ENCODE assay signal across 8 cellular contexts in genomic region chr14:73887704-73888459, GRCh38. TPM values are rescaled to one million over a fixed set of nuclear protein-coding genes. Genes with fewer than 3 reads are reported as not detected.
DNase-seq lines count a peak whose midpoint lies in the region; ATAC-seq and TF ChIP-seq lines count a peak whose summit lies in the region.

No MANE protein-coding gene starts in this region.

- peaks cover 0 to 29% of the 10 kb centered on the region in 2 experiments; a peak in 2 of 4 replicates for H3K79me1 ChIP-seq in IMR-90 (ENCODE audit: low read depth in 1 of 2, low read length in 2 of 2)

- no peak overlapping the region for H2BK15ac ChIP-seq in IMR-90 (ENCODE audit: low read depth, low read length)

- no peak overlapping the region for H2BK20ac ChIP-seq in IMR-90 (ENCODE audit: low read depth, low read length)

- dilution Hi-C loops in IMR-90 (cut with HindIII; ENCODE audit: low sequenced_read_pairs, unreplicated experiment), result no loop called here

- no peak overlapping the region for H2AK9ac ChIP-seq in IMR-90 (replicated peaks; ENCODE audit: low read depth, low read length, poor library complexity)

- peaks cover 35% of the 10 kb centered on the region for H4K20me1 ChIP-seq in IMR-90 (ENCODE audit: insufficient read depth, low read length)

- H3K23ac ChIP-seq in IMR-90 (ENCODE audit: low read depth, low read length), result 0 out of 2 replicates have a peak overlapping the region, but pooled peaks have one; percentile 60

- H3K9me1 ChIP-seq in IMR-90 (ENCODE audit: insufficient read depth, low read length), result no peaks in the 10 kb centered on the region; the same call in none of the 2 replicates

- H3K4me1 ChIP-seq in IMR-90 (ENCODE audit: control insufficient read depth, insufficient read depth, low read length) (peaks cover 2% of the 10 kb centered on the region; the same call in 1 of the 2 replicates), breast epithelium (peaks cover 0 to 7% of the 10 kb centered on the region in 2 donors), muscle layer of colon (ENCODE audit: insufficient read depth, low read length) (peaks cover 30% of the 10 kb centered on the region)

- no peak overlapping the region for H4K5ac ChIP-seq in IMR-90 (ENCODE audit: low read depth, low read length)

- no peak for TF ChIP-seq CTCF in AG09309 (IDR thresholded peaks at IDR 0.05; ENCODE audit: control insufficient read depth, insufficient read depth, low read depth, low read length, missing control alignments)
- TF ChIP-seq CTCF in IMR-90 (conservative IDR thresholded peaks at IDR 0.05; ENCODE audit: low read depth, low read length), result no peak
- TF ChIP-seq CTCF in breast epithelium (IDR thresholded peaks at IDR 0.05), result no peak

- TF ChIP-seq POLR2A in IMR-90 (IDR thresholded peaks at IDR 0.05; ENCODE audit: low read depth, low read length), result no peak
- no peak for TF ChIP-seq POLR2A in breast epithelium (IDR thresholded peaks at IDR 0.05)

- H3K36me3 ChIP-seq in IMR-90 (ENCODE audit: control insufficient read depth, insufficient read depth, low read length), result no peaks in the 10 kb centered on the region; the same call in 1 of the 2 replicates
- H3K36me3 ChIP-seq in breast epithelium, result no peaks in the 10 kb centered on the region
- H3K36me3 ChIP-seq in muscle layer of colon (ENCODE audit: insufficient read depth, low read length), result no peaks in the 10 kb centered on the region

- H4K8ac ChIP-seq in IMR-90 (ENCODE audit: low read depth in 2 of 2, low read length in 2 of 2), result no peak overlapping the region

- 47% methylated on average over 5 of the region's 7 CpGs; no CpG with 5 or more reads in 1 of the 2 experiments for WGBS in IMR-90 (ENCODE audit: extremely low coverage in 2 of 2, insufficient read length in 1 of 2), 2 experiments

- H2BK120ac ChIP-seq in IMR-90 (ENCODE audit: low read depth, low read length), result no peak overlapping the region

- H3K56ac ChIP-seq in IMR-90 (ENCODE audit: extremely low read depth, insufficient read depth, low read length), result no peak overlapping the region

- no peak for TF ChIP-seq RAD21 in IMR-90 (IDR thresholded peaks at IDR 0.05; ENCODE audit: low read length)

- intact Hi-C loops in IMR-90 (cut with micrococcal nuclease) (loop anchor here (2.0 kb wide), 1 partner anchor 101 kb away; no protein-coding TSS in a partner anchor), breast epithelium (cut with DNase I; ENCODE audit: low total_unique reads) (no loop called here)

- H3K4me2 ChIP-seq in IMR-90 (ENCODE audit: low read depth, low read length), result peak overlapping the region; percentile 91

- TSS peak; percentile 37 for BruUV-seq in IMR-90 (replicated peaks; lab: Mats Ljungman, UMichigan)

- H2BK5ac ChIP-seq in IMR-90 (ENCODE audit: low read depth, low read length, poor library complexity, severe bottlenecking), result peak overlapping the region; percentile 19

- H3K4ac ChIP-seq in IMR-90 (ENCODE audit: low read depth, low read length), result no peak overlapping the region

- no peak overlapping the region for H4K91ac ChIP-seq in IMR-90 (ENCODE audit: insufficient read depth, low read depth, low read length)

- peak overlapping the region; percentile 77 for H3K4me3 ChIP-seq in AG09309 (ENCODE audit: control insufficient read depth, low read depth, low read length)
- H3K4me3 ChIP-seq in IMR-90 (ENCODE audit: insufficient read depth, low read depth, low read length), result peak overlapping the region; percentile 56; the same call in 1 of the 2 replicates
- peak overlapping the region; percentile 77 to 90 (median 89) for H3K4me3 ChIP-seq in breast epithelium
- peak overlapping the region; percentile 66 to 95 for H3K4me3 ChIP-seq in muscle layer of colon (ENCODE audit: low read depth in 1 of 2, low read length in 2 of 2)

- no peak for DNase-seq in AG09309 (ENCODE audit: low read depth)
- no peak for DNase-seq in IMR-90
- DNase-seq in breast epithelium (ENCODE audit: low spot score in 2 of 2), result no peak
- no peak for DNase-seq in middle frontal gyrus (ENCODE audit: extremely low spot score, low spot score)

- no peak overlapping the region for H2AFZ ChIP-seq in IMR-90 (replicated peaks; ENCODE audit: low read length, poor library complexity)

- in situ Hi-C loops in IMR-90 (cut with MboI; ENCODE audit: low sequenced_read_pairs), result no loop called here

- ATAC-seq in IMR-90 (ENCODE audit: low read depth), result no peak
- ATAC-seq in GM18502 (IDR thresholded peaks at IDR 0.05; ENCODE audit: poor library complexity, unreplicated experiment), result no peak
- ATAC-seq in GM19324 (IDR thresholded peaks at IDR 0.05; ENCODE audit: low FRiP score, unreplicated experiment), result no peak
- ATAC-seq in GM18861 (IDR thresholded peaks at IDR 0.05; ENCODE audit: unreplicated experiment), result no peak

- H3K9ac ChIP-seq in IMR-90 (ENCODE audit: low read depth, low read length) (peak overlapping the region; percentile 90; the same call in 1 of the 2 replicates), muscle layer of colon (ENCODE audit: low read length) (peak overlapping the region; percentile 98)

- no peak overlapping the region for H3K18ac ChIP-seq in IMR-90 (ENCODE audit: low read depth, low read length)

- POLR2A ChIA-PET in IMR-90 (lab: Charles Lee; ENCODE audit: unreplicated experiment), result interaction anchor here (1.0 kb wide), 1 partner anchor 15 kb away, joined by 5 read pairs; no protein-coding TSS in a partner anchor

- H2AK5ac ChIP-seq in IMR-90 (ENCODE audit: low read depth, low read length), result no peak overlapping the region

- CTCF ChIA-PET in IMR-90 (lab: Yijun Ruan, JAX), result interaction anchor here (0.6 kb wide), 1 partner anchor 410 kb away, joined by 3 read pairs; no protein-coding TSS in a partner anchor

- H3K27me3 ChIP-seq in IMR-90 (ENCODE audit: control insufficient read depth, insufficient read depth, low read length) (no peaks in the 10 kb centered on the region), breast epithelium (no peaks in the 10 kb centered on the region), muscle layer of colon (ENCODE audit: control insufficient read depth in 1 of 2, insufficient read depth in 2 of 2, low read length in 2 of 2) (no peaks in the 10 kb centered on the region)

- H3K9me3 ChIP-seq in IMR-90 (ENCODE audit: control insufficient read depth, insufficient read depth, low read length), result no peaks in the 10 kb centered on the region
- H3K9me3 ChIP-seq in breast epithelium, result no peaks in the 10 kb centered on the region
- no peaks in the 10 kb centered on the region for H3K9me3 ChIP-seq in muscle layer of colon (ENCODE audit: low read length)

- no peak overlapping the region for H3K14ac ChIP-seq in IMR-90 (replicated peaks; ENCODE audit: low read depth, low read length)

- H3K27ac ChIP-seq in IMR-90 (ENCODE audit: insufficient read depth, low read length), result no peak overlapping the region
- peak overlapping the region; percentile 97 to 98 for H3K27ac ChIP-seq in breast epithelium
- peak overlapping the region; percentile 83 for H3K27ac ChIP-seq in muscle layer of colon (ENCODE audit: low read depth, low read length)

TF ChIP-seq in IMR-90, 13 proteins besides CTCF, POLR2A, EP300 and RAD21:
- TF ChIP-seq USF2 (IDR thresholded peaks at IDR 0.05; ENCODE audit: low read depth, low read length), result no peak
- TF ChIP-seq NFE2L2 (IDR thresholded peaks at IDR 0.05; ENCODE audit: low read depth, low read length), result no peak
- TF ChIP-seq SMC3 (IDR thresholded peaks at IDR 0.05; ENCODE audit: low read depth, low read length), result no peak
- TF ChIP-seq MXI1 (IDR thresholded peaks at IDR 0.05; ENCODE audit: borderline replicate concordance, low read depth, low read length), result no peak
- no peak for TF ChIP-seq ELK1 (IDR thresholded peaks at IDR 0.05; ENCODE audit: borderline replicate concordance, low read depth, low read length)
- no peak for TF ChIP-seq BHLHE40 (IDR thresholded peaks at IDR 0.05; ENCODE audit: low read depth, low read length)
- TF ChIP-seq MAFK (IDR thresholded peaks at IDR 0.05; ENCODE audit: low read depth, low read length), result no peak
- TF ChIP-seq RCOR1 (IDR thresholded peaks at IDR 0.05; ENCODE audit: insufficient replicate concordance, low read length), result no peak
- no peak for TF ChIP-seq RFX5 (IDR thresholded peaks at IDR 0.05; ENCODE audit: low read depth, low read length)
- no peak for TF ChIP-seq FOS (IDR thresholded peaks at IDR 0.05; ENCODE audit: low read depth, low read length)
- no peak for TF ChIP-seq MAZ (IDR thresholded peaks at IDR 0.05; ENCODE audit: borderline replicate concordance, low read depth, low read length)
- TF ChIP-seq CEBPB (IDR thresholded peaks at IDR 0.05; ENCODE audit: low read depth, low read length), result no peak
- no peak for TF ChIP-seq CHD1 (IDR thresholded peaks at IDR 0.05; ENCODE audit: low read depth, low read length)

RNA-seq across cellular contexts. Expression of gene ZNF410, which starts 1.2 kb away (rescaled TPM):
- total RNA-seq in IMR-90 (2012; rRNA removed) (73.9 and 89.1 TPM in 2 replicates), breast epithelium (10 to 100 TPM; 47.8 to 71.1 (median 59.0) TPM)
- polyA plus RNA-seq in IMR-90 (2012; rRNA removed), result 22.3 and 27.9 TPM in 2 replicates
- 8.7 and 13.6 TPM in 2 replicates for polyA plus RNA-seq in IMR-90 (2012; cell fraction: cytosol; rRNA removed)
- 10.1 and 55.1 TPM in 2 replicates for polyA plus RNA-seq in IMR-90 (2012; cell fraction: nucleus; rRNA removed; ENCODE audit: low replicate concordance)

RNA-seq across cellular contexts. Expression of gene PTGR2, which starts 36.3 kb away (rescaled TPM):
- total RNA-seq in IMR-90 (2012; rRNA removed), result 1.3 and 2.8 TPM in 2 replicates
- polyA plus RNA-seq in IMR-90 (2012; rRNA removed), result 2.0 and 3.2 TPM in 2 replicates
- polyA plus RNA-seq in IMR-90 (2012; cell fraction: cytosol; rRNA removed), result 0.48 and 0.99 TPM in 2 replicates
- 1.1 and 6.0 TPM in 2 replicates for polyA plus RNA-seq in IMR-90 (2012; cell fraction: nucleus; rRNA removed; ENCODE audit: low replicate concordance)
- 10 to 100 TPM; 11.5 to 14.6 (median 12.3) TPM for total RNA-seq in breast epithelium
